Comparison of ENCODE assay signal across 8 cellular contexts in genomic region chr15:55319537-55320325, GRCh38. TPM values are rescaled to one million over a fixed set of nuclear protein-coding genes. Genes with fewer than 3 reads are reported as not detected.
DNase-seq lines count a peak whose midpoint lies in the region; ATAC-seq lines count a peak whose summit lies in the region.

No MANE protein-coding gene starts in this region.

- DNase-seq in ACHN = peak; percentile 6
- DNase-seq in activated T-helper 2 cell treated with anti-CD3 and anti-CD28 coated beads, Interferon-gamma antibody, Interleukin-2, Interleukin-4, amounts not matched to agents 10 μg/mL and 5 μg/mL and 100 μg/mL, durations not matched to agents 14 hours and 24 hours and 36 hours (ENCODE audit: low spot score) = no peak
- peak in 1 of 2 donors; percentile 1 for DNase-seq in stimulated activated naive CD8-positive, alpha-beta T cell treated with anti-CD3 and anti-CD28 coated beads, Interleukin-15, amount 100 ng/mL, for 72 hours

- H3K4me3 Mint-ChIP-seq in activated T-helper 2 cell treated with anti-CD3 and anti-CD28 coated beads, Interferon-gamma antibody, Interleukin-2, Interleukin-4, amounts not matched to agents 10 μg/mL and 5 μg/mL and 100 μg/mL, durations not matched to agents 14 hours and 24 hours and 36 hours (ENCODE audit: low read depth) = peak overlapping the region; percentile 100
- H3K4me3 Mint-ChIP-seq in stimulated activated naive CD8-positive, alpha-beta T cell treated with anti-CD3 and anti-CD28 coated beads, Interleukin-15, amount 100 ng/mL, for 72 hours = peak overlapping the region; percentile 94 to 99

- H3K9me3 Mint-ChIP-seq in activated T-helper 2 cell treated with anti-CD3 and anti-CD28 coated beads, Interferon-gamma antibody, Interleukin-2, Interleukin-4, amounts not matched to agents 10 μg/mL and 5 μg/mL and 100 μg/mL, durations not matched to agents 14 hours and 24 hours and 36 hours = no peaks in the 10 kb centered on the region
- H3K9me3 Mint-ChIP-seq in stimulated activated naive CD8-positive, alpha-beta T cell treated with anti-CD3 and anti-CD28 coated beads, Interleukin-15, amount 100 ng/mL, for 72 hours = no peaks in the 10 kb centered on the region

- H3K27me3 ChIP-seq in HUES6 (ENCODE audit: control insufficient read depth, insufficient read depth, low read length) = no peaks in the 10 kb centered on the region

- H3K36me3 Mint-ChIP-seq in activated T-helper 2 cell treated with anti-CD3 and anti-CD28 coated beads, Interferon-gamma antibody, Interleukin-2, Interleukin-4, amounts not matched to agents 10 μg/mL and 5 μg/mL and 100 μg/mL, durations not matched to agents 14 hours and 24 hours and 36 hours (ENCODE audit: low read depth) = peaks cover 52% of the 10 kb centered on the region

- H3K4me1 ChIP-seq in HUES6 (ENCODE audit: control insufficient read depth, insufficient read depth, low read length) = peaks cover 8% of the 10 kb centered on the region

- peak overlapping the region; percentile 71 for H3K4me3 ChIP-seq in HUES6 (ENCODE audit: low read depth, low read length)
- peak overlapping the region; percentile 87 for H3K4me3 ChIP-seq in iPS-18c (ENCODE audit: insufficient read depth, low read depth, low read length)

- peak overlapping the region; percentile 76 for H3K9ac ChIP-seq in HUES6 (ENCODE audit: low read length)

- H3K4me1 Mint-ChIP-seq in activated T-helper 2 cell treated with anti-CD3 and anti-CD28 coated beads, Interferon-gamma antibody, Interleukin-2, Interleukin-4, amounts not matched to agents 10 μg/mL and 5 μg/mL and 100 μg/mL, durations not matched to agents 14 hours and 24 hours and 36 hours (ENCODE audit: low read depth) = peaks cover 46% of the 10 kb centered on the region
- H3K4me1 Mint-ChIP-seq in stimulated activated naive CD8-positive, alpha-beta T cell treated with anti-CD3 and anti-CD28 coated beads, Interleukin-15, amount 100 ng/mL, for 72 hours = peaks cover 54% of the 10 kb centered on the region

- intact Hi-C loops in activated T-helper 2 cell treated with anti-CD3 and anti-CD28 coated beads, Interferon-gamma antibody, Interleukin-2, Interleukin-4, amounts not matched to agents 10 μg/mL and 5 μg/mL and 100 μg/mL, durations not matched to agents 14 hours and 24 hours and 36 hours (cut with micrococcal nuclease) = loop anchor here (1.0 to 5.0 kb wide), 6 partner anchors 29 to 178 kb away; partner anchors contain the start of genes CCPG1 and PIERCE2

- peak; percentile 47 for ATAC-seq in GM18858 (IDR thresholded peaks at IDR 0.05; ENCODE audit: unreplicated experiment)
- ATAC-seq in stimulated activated naive CD8-positive, alpha-beta T cell treated with anti-CD3 and anti-CD28 coated beads, Interleukin-15, amount 100 ng/mL, for 72 hours = no peak
- no peak for ATAC-seq in HG02798 (IDR thresholded peaks at IDR 0.05; ENCODE audit: poor library complexity, unreplicated experiment)
- ATAC-seq in HG03135 (IDR thresholded peaks at IDR 0.05; ENCODE audit: unreplicated experiment) = no peak

- H3K9me3 ChIP-seq in HUES6 (ENCODE audit: control insufficient read depth, insufficient read depth, low read depth, low read length) (no peaks in the 10 kb centered on the region), iPS-18c (ENCODE audit: control insufficient read depth, insufficient read depth, low read length) (no peaks in the 10 kb centered on the region)

- H3K27ac Mint-ChIP-seq in activated T-helper 2 cell treated with anti-CD3 and anti-CD28 coated beads, Interferon-gamma antibody, Interleukin-2, Interleukin-4, amounts not matched to agents 10 μg/mL and 5 μg/mL and 100 μg/mL, durations not matched to agents 14 hours and 24 hours and 36 hours = peak overlapping the region; percentile 98
- peak overlapping the region; percentile 99 to 100 for H3K27ac Mint-ChIP-seq in stimulated activated naive CD8-positive, alpha-beta T cell treated with anti-CD3 and anti-CD28 coated beads, Interleukin-15, amount 100 ng/mL, for 72 hours

- no peaks in the 10 kb centered on the region for H3K27me3 Mint-ChIP-seq in activated T-helper 2 cell treated with anti-CD3 and anti-CD28 coated beads, Interferon-gamma antibody, Interleukin-2, Interleukin-4, amounts not matched to agents 10 μg/mL and 5 μg/mL and 100 μg/mL, durations not matched to agents 14 hours and 24 hours and 36 hours (ENCODE audit: low read depth)
- no peaks in the 10 kb centered on the region for H3K27me3 Mint-ChIP-seq in stimulated activated naive CD8-positive, alpha-beta T cell treated with anti-CD3 and anti-CD28 coated beads, Interleukin-15, amount 100 ng/mL, for 72 hours

- no peaks in the 10 kb centered on the region for H3K36me3 ChIP-seq in HUES6 (ENCODE audit: control insufficient read depth, insufficient read depth, low read length)

- H3K27ac ChIP-seq in HUES6 (ENCODE audit: low read depth, low read length) = no peak overlapping the region

- in situ Hi-C loops in ACHN (cut with HindIII; ENCODE audit: low pct_ligation_motif_present, low pct_unique_long_range_greater_than_20kb, low sequenced_read_pairs) = no loop called here

RNA-seq across cellular contexts. Expression of gene PIGB, which starts 0.7 kb away (rescaled TPM):
- 19.7 and 21.0 TPM in 2 replicates for total RNA-seq in activated T-helper 2 cell treated with anti-CD3 and anti-CD28 coated beads, Interferon-gamma antibody, Interleukin-2, Interleukin-4, amounts not matched to agents 10 μg/mL and 5 μg/mL and 100 μg/mL, durations not matched to agents 14 hours and 24 hours and 36 hours

RNA-seq across cellular contexts. Expression of gene PIGBOS1, which starts 0.8 kb away (rescaled TPM):
- total RNA-seq in activated T-helper 2 cell treated with anti-CD3 and anti-CD28 coated beads, Interferon-gamma antibody, Interleukin-2, Interleukin-4, amounts not matched to agents 10 μg/mL and 5 μg/mL and 100 μg/mL, durations not matched to agents 14 hours and 24 hours and 36 hours = 9.5 and 12.3 TPM in 2 replicates

RNA-seq across cellular contexts. Expression of gene RAB27A, which starts 30.1 kb away (rescaled TPM):
- total RNA-seq in activated T-helper 2 cell treated with anti-CD3 and anti-CD28 coated beads, Interferon-gamma antibody, Interleukin-2, Interleukin-4, amounts not matched to agents 10 μg/mL and 5 μg/mL and 100 μg/mL, durations not matched to agents 14 hours and 24 hours and 36 hours = 72.3 and 74.4 TPM in 2 replicates
